In genomic region chr19:53333466-53334449, GRCh38 we compare ENCODE assay signal across 8 cellular contexts. TPM values are rescaled to one million over a fixed set of nuclear protein-coding genes. Genes with fewer than 3 reads are reported as not detected.
A peak's percentile ranks its signal among the peaks of the same experiment; 100 is the strongest.
DNase-seq lines count a peak whose midpoint lies in the region; ATAC-seq, FAIRE-seq and TF ChIP-seq lines count a peak whose summit lies in the region.

Gene ZNF845, plus strand, starts transcription at chr19:53333749. Its CDS starts 7,559 bp downstream, at chr19:53341308.

- peak within 1 kb of the TSS; percentile 89 for H3K4me3 Mint-ChIP-seq in activated CD4-positive, alpha-beta T cell treated with anti-CD3 and anti-CD28 coated beads, Interleukin-2, amount 10 ng/mL, durations not matched to agents 24 days and 14 days
- H3K4me3 Mint-ChIP-seq in dendritic cell treated with granulocyte-macrophage colony-stimulating factor and Interleukin-4, amounts not matched to agents 40 ng/mL and 50 ng/mL, for 4 days: peak within 1 kb of the TSS; percentile 81

- ATAC-seq in HG03439 (IDR thresholded peaks at IDR 0.05; ENCODE audit: unreplicated experiment) (peak; percentile 90), HepG2 (peak; percentile 96)

- POLR2A ChIA-PET in HepG2 (lab: Yijun Ruan, JAX): interaction anchor here (1.1 to 1.2 kb wide), 2 partner anchors 55 to 803 kb away, joined by 3 read pairs; partner anchors contain the start of gene CNOT3

- H3K4me1 ChIP-seq in BE2C: no peaks in the 10 kb centered on the region
- H3K4me1 ChIP-seq in HepG2 (ENCODE audit: insufficient read depth, low read length): peaks cover 6% of the 10 kb centered on the region; the same call in 1 of the 2 replicates

- H3K27me3 ChIP-seq in BE2C: no peaks in the 10 kb centered on the region
- H3K27me3 ChIP-seq in HepG2 (ENCODE audit: control insufficient read depth in 1 of 2, insufficient read depth in 2 of 2, low read length in 2 of 2): no peaks in the 10 kb centered on the region; a peak in 1 of 5 replicates

- H3K27ac ChIP-seq in HepG2 (ENCODE audit: extremely low read length, insufficient read depth, low read length): peak within 1 kb of the TSS; percentile 63

- intact Hi-C loops in activated CD4-positive, alpha-beta T cell treated with anti-CD3 and anti-CD28 coated beads, Interleukin-2, amount 10 ng/mL, durations not matched to agents 24 days and 14 days (cut with micrococcal nuclease): loop anchor here (1.0 kb wide), 5 partner anchors 32 to 598 kb away; partner anchors contain the start of genes ZNF160, ZNF525, ZNF611 and ZNF665
- intact Hi-C loops in dendritic cell treated with granulocyte-macrophage colony-stimulating factor and Interleukin-4, amounts not matched to agents 40 ng/mL and 50 ng/mL, for 4 days (cut with micrococcal nuclease): loop anchor here (1.0 to 10.0 kb wide), 3 partner anchors 32 to 139 kb away; partner anchors contain the start of genes ZNF525, ZNF665 and ZNF765
- intact Hi-C loops in HepG2 (cut with micrococcal nuclease; ENCODE audit: unreplicated experiment): no loop called here

- H3K27ac Mint-ChIP-seq in activated CD4-positive, alpha-beta T cell treated with anti-CD3 and anti-CD28 coated beads, Interleukin-2, amount 10 ng/mL, durations not matched to agents 24 days and 14 days: peak within 1 kb of the TSS; percentile 88
- peak within 1 kb of the TSS; percentile 86 for H3K27ac Mint-ChIP-seq in dendritic cell treated with granulocyte-macrophage colony-stimulating factor and Interleukin-4, amounts not matched to agents 40 ng/mL and 50 ng/mL, for 4 days

- H3K4me3 ChIP-seq in BE2C (ENCODE audit: low read depth, low read length) (peak within 1 kb of the TSS; percentile 73), HepG2 (replicated peaks in 1 of 3; ENCODE audit: insufficient read depth in 1 of 3, low read depth in 2 of 3, low read length in 3 of 3) (peak within 1 kb of the TSS; percentile 82 to 98 (median 85))

- no peaks in the 10 kb centered on the region for H3K79me2 ChIP-seq in HepG2 (ENCODE audit: insufficient read depth, low read length)

- in situ Hi-C loops in HepG2 (cut with HindIII; ENCODE audit: extremely low pct_ligation_motif_present, low pct_unique_long_range_greater_than_20kb): no loop called here

- no peak for TF ChIP-seq EP300 in HepG2 (IDR thresholded peaks at IDR 0.05; ENCODE audit: low read depth in 2 of 2, low read length in 2 of 2)
- no peak for TF ChIP-seq EP300 in HepG2 (CRISPR knock-in tag; IDR thresholded peaks at IDR 0.05; ENCODE audit: borderline replicate concordance)

- TF ChIP-seq POLR2A in GM19193 (IDR thresholded peaks at IDR 0.05; ENCODE audit: extremely low read depth, insufficient read depth, insufficient read length) (peak; percentile 82), HepG2 (IDR thresholded peaks at IDR 0.05; ENCODE audit: insufficient read depth in 1 of 2, low read depth in 2 of 2, low read length in 2 of 2) (peak; percentile 77 to 82)

- BruUV-seq in HepG2 (replicated peaks; lab: Mats Ljungman, UMichigan): TSS peak; percentile 90

- H3K36me3 ChIP-seq in BE2C: no peaks in the 10 kb centered on the region
- H3K36me3 ChIP-seq in HepG2 (replicated peaks in 1 of 2; ENCODE audit: control insufficient read depth in 1 of 2, insufficient read depth in 2 of 2, low read length in 2 of 2): no peaks in the 10 kb centered on the region; a peak in 1 of 5 replicates

- H3K27me3 Mint-ChIP-seq in activated CD4-positive, alpha-beta T cell treated with anti-CD3 and anti-CD28 coated beads, Interleukin-2, amount 10 ng/mL, durations not matched to agents 24 days and 14 days: no peaks in the 10 kb centered on the region
- peaks cover 1% of the 10 kb centered on the region for H3K27me3 Mint-ChIP-seq in dendritic cell treated with granulocyte-macrophage colony-stimulating factor and Interleukin-4, amounts not matched to agents 40 ng/mL and 50 ng/mL, for 4 days

- no peaks in the 10 kb centered on the region for H4K20me1 ChIP-seq in HepG2 (ENCODE audit: insufficient read depth, low read length)

- 2% methylated on average over 39 of the region's 61 CpGs for WGBS in HepG2 (ENCODE audit: low lambda C conversion rate)

- peaks cover 11% of the 10 kb centered on the region for H3K4me1 Mint-ChIP-seq in activated CD4-positive, alpha-beta T cell treated with anti-CD3 and anti-CD28 coated beads, Interleukin-2, amount 10 ng/mL, durations not matched to agents 24 days and 14 days
- H3K4me1 Mint-ChIP-seq in dendritic cell treated with granulocyte-macrophage colony-stimulating factor and Interleukin-4, amounts not matched to agents 40 ng/mL and 50 ng/mL, for 4 days (ENCODE audit: low read depth): peaks cover 17% of the 10 kb centered on the region

- peaks cover 22% of the 10 kb centered on the region for H3K9me3 Mint-ChIP-seq in activated CD4-positive, alpha-beta T cell treated with anti-CD3 and anti-CD28 coated beads, Interleukin-2, amount 10 ng/mL, durations not matched to agents 24 days and 14 days
- H3K9me3 Mint-ChIP-seq in dendritic cell treated with granulocyte-macrophage colony-stimulating factor and Interleukin-4, amounts not matched to agents 40 ng/mL and 50 ng/mL, for 4 days: peaks cover 59% of the 10 kb centered on the region

- H3K36me3 Mint-ChIP-seq in activated CD4-positive, alpha-beta T cell treated with anti-CD3 and anti-CD28 coated beads, Interleukin-2, amount 10 ng/mL, durations not matched to agents 24 days and 14 days (ENCODE audit: low read depth): peaks cover 34% of the 10 kb centered on the region
- H3K36me3 Mint-ChIP-seq in dendritic cell treated with granulocyte-macrophage colony-stimulating factor and Interleukin-4, amounts not matched to agents 40 ng/mL and 50 ng/mL, for 4 days (ENCODE audit: low read depth): peaks cover 61% of the 10 kb centered on the region

- CTCF ChIA-PET in HepG2 (lab: Yijun Ruan, JAX; ENCODE audit: low intra/inter-chr PET ratio, low total read pairs): no interaction called here

- peak within 1 kb of the TSS; percentile 90 for H2AFZ ChIP-seq in HepG2 (ENCODE audit: low read length)

- H3K9ac ChIP-seq in HepG2 (ENCODE audit: insufficient read depth, low read depth, low read length): peak within 1 kb of the TSS; percentile 85

- TF ChIP-seq RAD21 in HepG2 (CRISPR knock-in tag; IDR thresholded peaks at IDR 0.05): no peak

- peak; percentile 94 for DNase-seq in BE2C
- DNase-seq in NCI-H510A treated with DMSO at 0.1 percent for 48 hours (lab: John Stamatoyannopoulos, UW): peak; percentile 75
- peak; percentile 99 for DNase-seq in activated CD4-positive, alpha-beta T cell treated with anti-CD3 and anti-CD28 coated beads, Interleukin-2, amount 10 ng/mL, durations not matched to agents 24 days and 14 days
- DNase-seq in HepG2 (ENCODE audit: low spot score): peak; percentile 87
- DNase-seq in stimulated activated CD4-positive, alpha-beta T cell treated with anti-CD3 and anti-CD28 coated beads, Interleukin-2, amount 100 ng/mL, for 48 hours: peak; percentile 95 to 97

- H3K9me3 ChIP-seq in BE2C (no peaks in the 10 kb centered on the region), HepG2 (ENCODE audit: low read length) (peaks cover 6% of the 10 kb centered on the region)

- no peak for TF ChIP-seq CTCF in BE2C (IDR thresholded peaks at IDR 0.05; ENCODE audit: low read depth, low read length)
- TF ChIP-seq CTCF in HepG2 (CRISPR knock-in tag; IDR thresholded peaks at IDR 0.05): no peak

- peak within 1 kb of the TSS; percentile 87 for H3K4me2 ChIP-seq in HepG2 (ENCODE audit: low read depth, low read length)

- peak; percentile 80 for FAIRE-seq in HepG2 (lab: Jason Lieb, UNC)

TF ChIP-seq in HepG2, 621 proteins besides CTCF, POLR2A, EP300 and RAD21 (continues in another document):
- no peak for TF ChIP-seq HES4 (CRISPR knock-in tag; IDR thresholded peaks at IDR 0.05; ENCODE audit: borderline replicate concordance)
- no peak for TF ChIP-seq REXO4 (CRISPR knock-in tag; IDR thresholded peaks at IDR 0.05; ENCODE audit: borderline replicate concordance)
- TF ChIP-seq BATF2 (CRISPR knock-in tag; IDR thresholded peaks at IDR 0.05): no peak
- 0 out of 2 replicates have a peak, but pooled peaks have one; percentile 41 for TF ChIP-seq MAX (IDR thresholded peaks at IDR 0.05)

RNA-seq across cellular contexts. Expression of gene ZNF845, which starts in this region (rescaled TPM):
- 0.83 TPM for polyA plus RNA-seq in BE2C (2012; ENCODE audit: insufficient read depth, insufficient read length, low read depth)
- 6.1 and 6.4 TPM in 2 replicates for total RNA-seq in activated CD4-positive, alpha-beta T cell treated with anti-CD3 and anti-CD28 coated beads, Interleukin-2, amount 10 ng/mL, durations not matched to agents 24 days and 14 days
- 9.6 and 15.1 TPM in 2 replicates for total RNA-seq in HepG2 (2016; rRNA removed; fragmentation: Illumina TruSeq; extraction: Trizol)
- total RNA-seq in HepG2 (2016; cell fraction: cytosol; rRNA removed; fragmentation: Illumina TruSeq; extraction: Trizol; ENCODE audit: low read depth): 0.61 and 0.88 TPM in 2 replicates
- 10.0 and 15.9 TPM in 2 replicates for total RNA-seq in HepG2 (2016; cell fraction: insoluble cytoplasmic fraction; rRNA removed; fragmentation: Illumina TruSeq; extraction: Trizol)
- total RNA-seq in HepG2 (2016; cell fraction: membrane; rRNA removed; fragmentation: Illumina TruSeq; extraction: Trizol): 3.2 and 4.0 TPM in 2 replicates
- total RNA-seq in HepG2 (2016; cell fraction: nucleus; rRNA removed; fragmentation: Illumina TruSeq; extraction: Trizol): 6.3 and 7.8 TPM in 2 replicates
- polyA plus RNA-seq in HepG2 (2011; rRNA removed): 1.7 and 1.9 TPM in 2 replicates
- polyA plus RNA-seq in HepG2 (2011; cell fraction: cytosol; rRNA removed): 0.59 and 1.3 TPM in 2 replicates
- 0.95 and 1.1 TPM in 2 replicates for polyA plus RNA-seq in HepG2 (2011; cell fraction: nucleus; rRNA removed)
- 2.5 and 2.6 TPM in 2 replicates for polyA plus RNA-seq in HepG2 (2012)
- 0.11 and 0.18 TPM in 2 replicates for polyA plus RNA-seq in HepG2 (2016; cell fraction: cytosol; fragmentation: Illumina TruSeq; extraction: Trizol; ENCODE audit: low read depth)
- 5.5 and 6.4 TPM in 2 replicates for polyA plus RNA-seq in HepG2 (2016; cell fraction: insoluble cytoplasmic fraction; fragmentation: Illumina TruSeq; extraction: Trizol; ENCODE audit: low read depth)
- 0.48 and 0.65 TPM in 2 replicates for polyA plus RNA-seq in HepG2 (2016; cell fraction: membrane; fragmentation: Illumina TruSeq; extraction: Trizol; ENCODE audit: low read depth)
- polyA plus RNA-seq in HepG2 (2016; cell fraction: nucleus; fragmentation: Illumina TruSeq; extraction: Trizol; ENCODE audit: insufficient read depth, low read depth): 3.9 and 4.0 TPM in 2 replicates
- 1.8 and 2.2 TPM in 2 replicates for polyA minus RNA-seq in HepG2 (2011; rRNA and poly(A)+ RNA removed; ENCODE audit: low replicate concordance)
- 2.8 and 4.0 TPM in 2 replicates for polyA minus RNA-seq in HepG2 (2011; cell fraction: cytosol; rRNA and poly(A)+ RNA removed)
- 9.3 and 12.1 TPM in 2 replicates for polyA minus RNA-seq in HepG2 (2011; cell fraction: nucleus; rRNA and poly(A)+ RNA removed)

Comparison
In these comparisons a context has a peak if more than half of its experiments do, and no peak if none do; other contexts are left out.
1. Peak in every context shown above with its lines: DNase-seq, ATAC-seq, H3K4me3 ChIP-seq and H3K27ac ChIP-seq.